ENCODE assay signal across 8 cellular contexts in genomic region chr6:102562713-102563112, GRCh38.
"Had no signal": no experiment of that assay in that cellular context is flagged by ENCODE, and none has a peak within 500 bp of the region (broad histone marks: within the 10 kb centered on the region; RNA-seq: fewer than 3 reads in every experiment).

No MANE protein-coding gene starts in this region.

- H3K27me3 Mint-ChIP-seq: IgD-negative memory B cell had no signal

- ATAC-seq: HCT116, HepG2 had no signal

- H3K9me3 Mint-ChIP-seq: H9, HFFc6, IgD-negative memory B cell had no signal

- H3K4me1 Mint-ChIP-seq: IgD-negative memory B cell had no signal

- H3K4me3 ChIP-seq: GM23248 had no signal

- H3K9ac ChIP-seq: GM23248 had no signal

- DNase-seq: GM23248, H9, HFFc6, KBM-7 had no signal

- H3K36me3 Mint-ChIP-seq: IgD-negative memory B cell had no signal

- H3K27ac ChIP-seq: GM23248, HL-60 had no signal

- H3K4me3 Mint-ChIP-seq: H9, HFFc6, IgD-negative memory B cell had no signal

- H2AFZ ChIP-seq: GM23248 had no signal

- H3K27ac Mint-ChIP-seq: HFFc6, IgD-negative memory B cell had no signal
